ENCODE assay signal across 1 cellular context in the genomic region with DNA sequence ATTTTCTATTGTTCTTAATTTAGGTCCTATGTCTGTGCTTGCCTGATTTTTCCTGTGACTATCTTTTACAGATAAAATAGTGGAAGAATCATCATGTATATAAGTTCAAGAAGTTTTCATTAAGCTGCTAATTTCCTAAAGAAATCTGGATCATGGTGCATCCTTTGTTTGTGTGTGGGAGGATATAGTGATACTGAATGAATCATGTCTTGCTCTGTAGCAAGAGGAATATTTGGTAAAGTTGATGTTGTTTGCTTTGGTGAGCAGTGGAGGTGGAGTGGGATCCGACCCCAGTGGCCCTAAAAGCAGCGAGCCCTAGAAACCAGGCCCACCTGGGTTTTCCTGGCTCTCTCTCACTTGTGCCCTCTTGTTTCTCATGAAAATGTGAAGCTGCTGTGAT.
TF ChIP-seq lines count a peak whose summit lies in the region.

No MANE protein-coding gene starts in this region.

TF ChIP-seq in GM23338, 12 proteins besides CTCF, POLR2A, EP300 and RAD21 (continued from another document):
- TF ChIP-seq, protein P1, sequence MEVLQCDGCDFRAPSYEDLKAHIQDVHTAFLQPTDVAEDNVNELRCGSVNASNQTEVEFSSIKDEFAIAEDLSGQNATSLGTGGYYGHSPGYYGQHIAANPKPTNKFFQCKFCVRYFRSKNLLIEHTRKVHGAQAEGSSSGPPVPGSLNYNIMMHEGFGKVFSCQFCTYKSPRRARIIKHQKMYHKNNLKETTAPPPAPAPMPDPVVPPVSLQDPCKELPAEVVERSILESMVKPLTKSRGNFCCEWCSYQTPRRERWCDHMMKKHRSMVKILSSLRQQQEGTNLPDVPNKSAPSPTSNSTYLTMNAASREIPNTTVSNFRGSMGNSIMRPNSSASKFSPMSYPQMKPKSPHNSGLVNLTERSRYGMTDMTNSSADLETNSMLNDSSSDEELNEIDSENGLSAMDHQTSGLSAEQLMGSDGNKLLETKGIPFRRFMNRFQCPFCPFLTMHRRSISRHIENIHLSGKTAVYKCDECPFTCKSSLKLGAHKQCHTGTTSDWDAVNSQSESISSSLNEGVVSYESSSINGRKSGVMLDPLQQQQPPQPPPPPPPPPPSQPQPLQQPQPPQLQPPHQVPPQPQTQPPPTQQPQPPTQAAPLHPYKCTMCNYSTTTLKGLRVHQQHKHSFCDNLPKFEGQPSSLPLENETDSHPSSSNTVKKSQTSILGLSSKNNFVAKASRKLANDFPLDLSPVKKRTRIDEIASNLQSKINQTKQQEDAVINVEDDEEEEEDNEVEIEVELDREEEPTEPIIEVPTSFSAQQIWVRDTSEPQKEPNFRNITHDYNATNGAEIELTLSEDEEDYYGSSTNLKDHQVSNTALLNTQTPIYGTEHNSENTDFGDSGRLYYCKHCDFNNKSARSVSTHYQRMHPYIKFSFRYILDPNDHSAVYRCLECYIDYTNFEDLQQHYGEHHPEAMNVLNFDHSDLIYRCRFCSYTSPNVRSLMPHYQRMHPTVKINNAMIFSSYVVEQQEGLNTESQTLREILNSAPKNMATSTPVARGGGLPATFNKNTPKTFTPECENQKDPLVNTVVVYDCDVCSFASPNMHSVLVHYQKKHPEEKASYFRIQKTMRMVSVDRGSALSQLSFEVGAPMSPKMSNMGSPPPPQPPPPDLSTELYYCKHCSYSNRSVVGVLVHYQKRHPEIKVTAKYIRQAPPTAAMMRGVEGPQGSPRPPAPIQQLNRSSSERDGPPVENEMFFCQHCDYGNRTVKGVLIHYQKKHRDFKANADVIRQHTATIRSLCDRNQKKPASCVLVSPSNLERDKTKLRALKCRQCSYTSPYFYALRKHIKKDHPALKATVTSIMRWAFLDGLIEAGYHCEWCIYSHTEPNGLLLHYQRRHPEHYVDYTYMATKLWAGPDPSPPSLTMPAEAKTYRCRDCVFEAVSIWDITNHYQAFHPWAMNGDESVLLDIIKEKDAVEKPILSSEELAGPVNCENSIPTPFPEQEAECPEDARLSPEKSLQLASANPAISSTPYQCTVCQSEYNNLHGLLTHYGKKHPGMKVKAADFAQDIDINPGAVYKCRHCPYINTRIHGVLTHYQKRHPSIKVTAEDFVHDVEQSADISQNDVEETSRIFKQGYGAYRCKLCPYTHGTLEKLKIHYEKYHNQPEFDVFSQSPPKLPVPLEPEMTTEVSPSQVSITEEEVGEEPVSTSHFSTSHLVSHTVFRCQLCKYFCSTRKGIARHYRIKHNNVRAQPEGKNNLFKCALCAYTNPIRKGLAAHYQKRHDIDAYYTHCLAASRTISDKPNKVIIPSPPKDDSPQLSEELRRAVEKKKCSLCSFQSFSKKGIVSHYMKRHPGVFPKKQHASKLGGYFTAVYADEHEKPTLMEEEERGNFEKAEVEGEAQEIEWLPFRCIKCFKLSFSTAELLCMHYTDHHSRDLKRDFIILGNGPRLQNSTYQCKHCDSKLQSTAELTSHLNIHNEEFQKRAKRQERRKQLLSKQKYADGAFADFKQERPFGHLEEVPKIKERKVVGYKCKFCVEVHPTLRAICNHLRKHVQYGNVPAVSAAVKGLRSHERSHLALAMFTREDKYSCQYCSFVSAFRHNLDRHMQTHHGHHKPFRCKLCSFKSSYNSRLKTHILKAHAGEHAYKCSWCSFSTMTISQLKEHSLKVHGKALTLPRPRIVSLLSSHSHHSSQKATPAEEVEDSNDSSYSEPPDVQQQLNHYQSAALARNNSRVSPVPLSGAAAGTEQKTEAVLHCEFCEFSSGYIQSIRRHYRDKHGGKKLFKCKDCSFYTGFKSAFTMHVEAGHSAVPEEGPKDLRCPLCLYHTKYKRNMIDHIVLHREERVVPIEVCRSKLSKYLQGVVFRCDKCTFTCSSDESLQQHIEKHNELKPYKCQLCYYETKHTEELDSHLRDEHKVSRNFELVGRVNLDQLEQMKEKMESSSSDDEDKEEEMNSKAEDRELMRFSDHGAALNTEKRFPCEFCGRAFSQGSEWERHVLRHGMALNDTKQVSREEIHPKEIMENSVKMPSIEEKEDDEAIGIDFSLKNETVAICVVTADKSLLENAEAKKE (CRISPR knock-in tag; IDR thresholded peaks at IDR 0.05): no peak
- TF ChIP-seq JUNB (IDR thresholded peaks at IDR 0.05; ENCODE audit: unreplicated experiment) (no peak), EZH2phosphoT487 (IDR thresholded peaks at IDR 0.05; ENCODE audit: unreplicated experiment) (no peak), STAT1 (IDR thresholded peaks at IDR 0.05; ENCODE audit: unreplicated experiment) (no peak), EZH2 (IDR thresholded peaks at IDR 0.05; ENCODE audit: low read depth, unreplicated experiment) (no peak)
- TF ChIP-seq, protein P2, sequence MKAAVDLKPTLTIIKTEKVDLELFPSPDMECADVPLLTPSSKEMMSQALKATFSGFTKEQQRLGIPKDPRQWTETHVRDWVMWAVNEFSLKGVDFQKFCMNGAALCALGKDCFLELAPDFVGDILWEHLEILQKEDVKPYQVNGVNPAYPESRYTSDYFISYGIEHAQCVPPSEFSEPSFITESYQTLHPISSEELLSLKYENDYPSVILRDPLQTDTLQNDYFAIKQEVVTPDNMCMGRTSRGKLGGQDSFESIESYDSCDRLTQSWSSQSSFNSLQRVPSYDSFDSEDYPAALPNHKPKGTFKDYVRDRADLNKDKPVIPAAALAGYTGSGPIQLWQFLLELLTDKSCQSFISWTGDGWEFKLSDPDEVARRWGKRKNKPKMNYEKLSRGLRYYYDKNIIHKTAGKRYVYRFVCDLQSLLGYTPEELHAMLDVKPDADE (IDR thresholded peaks at IDR 0.05): no peak
- TF ChIP-seq, protein P3, sequence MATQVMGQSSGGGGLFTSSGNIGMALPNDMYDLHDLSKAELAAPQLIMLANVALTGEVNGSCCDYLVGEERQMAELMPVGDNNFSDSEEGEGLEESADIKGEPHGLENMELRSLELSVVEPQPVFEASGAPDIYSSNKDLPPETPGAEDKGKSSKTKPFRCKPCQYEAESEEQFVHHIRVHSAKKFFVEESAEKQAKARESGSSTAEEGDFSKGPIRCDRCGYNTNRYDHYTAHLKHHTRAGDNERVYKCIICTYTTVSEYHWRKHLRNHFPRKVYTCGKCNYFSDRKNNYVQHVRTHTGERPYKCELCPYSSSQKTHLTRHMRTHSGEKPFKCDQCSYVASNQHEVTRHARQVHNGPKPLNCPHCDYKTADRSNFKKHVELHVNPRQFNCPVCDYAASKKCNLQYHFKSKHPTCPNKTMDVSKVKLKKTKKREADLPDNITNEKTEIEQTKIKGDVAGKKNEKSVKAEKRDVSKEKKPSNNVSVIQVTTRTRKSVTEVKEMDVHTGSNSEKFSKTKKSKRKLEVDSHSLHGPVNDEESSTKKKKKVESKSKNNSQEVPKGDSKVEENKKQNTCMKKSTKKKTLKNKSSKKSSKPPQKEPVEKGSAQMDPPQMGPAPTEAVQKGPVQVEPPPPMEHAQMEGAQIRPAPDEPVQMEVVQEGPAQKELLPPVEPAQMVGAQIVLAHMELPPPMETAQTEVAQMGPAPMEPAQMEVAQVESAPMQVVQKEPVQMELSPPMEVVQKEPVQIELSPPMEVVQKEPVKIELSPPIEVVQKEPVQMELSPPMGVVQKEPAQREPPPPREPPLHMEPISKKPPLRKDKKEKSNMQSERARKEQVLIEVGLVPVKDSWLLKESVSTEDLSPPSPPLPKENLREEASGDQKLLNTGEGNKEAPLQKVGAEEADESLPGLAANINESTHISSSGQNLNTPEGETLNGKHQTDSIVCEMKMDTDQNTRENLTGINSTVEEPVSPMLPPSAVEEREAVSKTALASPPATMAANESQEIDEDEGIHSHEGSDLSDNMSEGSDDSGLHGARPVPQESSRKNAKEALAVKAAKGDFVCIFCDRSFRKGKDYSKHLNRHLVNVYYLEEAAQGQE (IDR thresholded peaks at IDR 0.05; ENCODE audit: unreplicated experiment): no peak
